18 cellular contexts compared by ENCODE assay signal in genomic region chr10:6659451-6659850, GRCh38.
A peak's percentile ranks its signal among the peaks of the same experiment; 100 is the strongest.
DNase-seq lines count a peak whose midpoint lies in the region; ATAC-seq and TF ChIP-seq lines count a peak whose summit lies in the region.
"Had no signal": no experiment of that assay in that cellular context is flagged by ENCODE, and none has a peak within 500 bp of the region (broad histone marks: within the 10 kb centered on the region; RNA-seq: fewer than 3 reads in every experiment).

No MANE protein-coding gene starts in this region.

- dilution Hi-C loops in mammary epithelial cell (cut with HindIII; ENCODE audit: low sequenced_read_pairs), result no loop called here

- TF ChIP-seq CTCF in mammary epithelial cell (conservative IDR thresholded peaks at IDR 0.05 in 1 of 2, IDR thresholded peaks at IDR 0.05 in 1 of 2; ENCODE audit: extremely low read depth in 1 of 2, insufficient read depth in 1 of 2, low read depth in 1 of 2, low read length in 2 of 2), result no peak
- no peak for TF ChIP-seq CTCF in breast epithelium (IDR thresholded peaks at IDR 0.05)
- no peak for TF ChIP-seq CTCF in epithelial cell of esophagus (IDR thresholded peaks at IDR 0.05; ENCODE audit: insufficient read depth, low read depth, low read length, missing control alignments)
- no peak for TF ChIP-seq CTCF in smooth muscle cell (IDR thresholded peaks at IDR 0.05; ENCODE audit: borderline replicate concordance, insufficient read depth, poor library complexity, severe bottlenecking)

- DNase-seq in mammary epithelial cell (no peak), breast epithelium (ENCODE audit: low spot score in 2 of 2) (no peak), epithelial cell of esophagus (ENCODE audit: low read depth) (peak; percentile 29), kidney glomerular epithelial cell (lab: John Stamatoyannopoulos, UW) (peak; percentile 19), smooth muscle cell (lab: John Stamatoyannopoulos, UW; ENCODE audit: unreplicated experiment) (no peak)
- no peak for DNase-seq in activated effector memory CD4-positive, alpha-beta T cell treated with anti-CD3 and anti-CD28 coated beads, Interleukin-2, amount 50 U/mL, for 16 hours
- DNase-seq in activated CD4-positive, CD25-positive, alpha-beta regulatory T cell (lab: John Stamatoyannopoulos, UW), result no peak
- DNase-seq: CD8-positive, alpha-beta memory T cell; EL; Kasumi-1; NCI-H1694; NCI-H2081; NCI-H2171; NCI-H524 treated with DMSO at 0.1 percent for 48 hours; NCI-H82; Peyer's patch had no signal

- H3K9ac ChIP-seq in mammary epithelial cell (ENCODE audit: insufficient read depth, low read length) (no peak overlapping the region), smooth muscle cell (ENCODE audit: low read depth) (no peak overlapping the region)

- in situ Hi-C loops in mammary epithelial cell (cut with MboI; ENCODE audit: low sequenced_read_pairs in 2 of 2), result no loop called here

- BruUV-seq in mammary epithelial cell (replicated peaks; lab: Mats Ljungman, UMichigan), result no TSS peak

- H3K27ac ChIP-seq in mammary epithelial cell (ENCODE audit: insufficient read depth, low read depth, low read length), result no peak overlapping the region
- no peak overlapping the region for H3K27ac ChIP-seq in breast epithelium
- peak overlapping the region; percentile 17 for H3K27ac ChIP-seq in smooth muscle cell (ENCODE audit: low read depth)
- H3K27ac ChIP-seq: C4-2B, Peyer's patch had no signal

- no peaks in the 10 kb centered on the region for H3F3A ChIP-seq in smooth muscle cell (ENCODE audit: low read depth)

- intact Hi-C loops in mammary epithelial cell (cut with micrococcal nuclease), result no loop called here
- intact Hi-C loops in breast epithelium (cut with DNase I; ENCODE audit: low total_unique reads), result loop anchor here (2.0 kb wide), 1 partner anchor 67 kb away; no protein-coding TSS in a partner anchor

- no peak for ATAC-seq in GM19463 (IDR thresholded peaks at IDR 0.05; ENCODE audit: unreplicated experiment)

- H3K4me2 ChIP-seq in mammary epithelial cell (ENCODE audit: insufficient read depth, low read depth, low read length) (no peak overlapping the region), smooth muscle cell (no peak overlapping the region)

- TF ChIP-seq POLR2A in breast epithelium (IDR thresholded peaks at IDR 0.05), result no peak

- H4K20me1 ChIP-seq in mammary epithelial cell (ENCODE audit: insufficient read depth, low read length) (no peaks in the 10 kb centered on the region), smooth muscle cell (ENCODE audit: low read depth) (no peaks in the 10 kb centered on the region)

- H3K4me1 ChIP-seq in mammary epithelial cell (ENCODE audit: insufficient read depth, low read length) (no peaks in the 10 kb centered on the region), breast epithelium (no peaks in the 10 kb centered on the region), smooth muscle cell (ENCODE audit: low read depth) (no peaks in the 10 kb centered on the region)
- H3K4me1 ChIP-seq: Peyer's patch had no signal

- H3K9me3 ChIP-seq in mammary epithelial cell (replicated peaks; ENCODE audit: insufficient read depth, low read length), result no peaks in the 10 kb centered on the region
- no peaks in the 10 kb centered on the region for H3K9me3 ChIP-seq in breast epithelium
- no peaks in the 10 kb centered on the region for H3K9me3 ChIP-seq in smooth muscle cell (replicated peaks; ENCODE audit: low read depth)
- H3K9me3 ChIP-seq: Peyer's patch had no signal

- H3K27me3 ChIP-seq in mammary epithelial cell (ENCODE audit: insufficient read depth, low read length) (peaks cover 2% of the 10 kb centered on the region), breast epithelium (no peaks in the 10 kb centered on the region), smooth muscle cell (ENCODE audit: low read depth) (no peaks in the 10 kb centered on the region)
- H3K27me3 ChIP-seq: Peyer's patch had no signal

- no peaks in the 10 kb centered on the region for H3K79me2 ChIP-seq in mammary epithelial cell (ENCODE audit: insufficient read depth, low read length)
- no peaks in the 10 kb centered on the region for H3K79me2 ChIP-seq in smooth muscle cell (ENCODE audit: low read depth)

- H2AFZ ChIP-seq in mammary epithelial cell (ENCODE audit: low read depth, low read length) (peak overlapping the region; percentile 53), smooth muscle cell (ENCODE audit: low read depth) (no peak overlapping the region)

- no peak overlapping the region for H3K4me3 ChIP-seq in mammary epithelial cell (replicated peaks in 1 of 3; ENCODE audit: insufficient read depth in 1 of 3, low read depth in 2 of 3, low read length in 3 of 3)
- no peak overlapping the region for H3K4me3 ChIP-seq in breast epithelium
- H3K4me3 ChIP-seq in epithelial cell of esophagus (ENCODE audit: low read length), result no peak overlapping the region
- H3K4me3 ChIP-seq in smooth muscle cell, result no peak overlapping the region
- H3K4me3 ChIP-seq: Peyer's patch had no signal

- CTCF ChIA-PET in mammary epithelial cell (lab: Charles Lee; ENCODE audit: low non-redundant PET), result no interaction called here

- H3K36me3 ChIP-seq in mammary epithelial cell (ENCODE audit: insufficient read depth, low read length), result no peaks in the 10 kb centered on the region
- no peaks in the 10 kb centered on the region for H3K36me3 ChIP-seq in breast epithelium
- H3K36me3 ChIP-seq in smooth muscle cell (ENCODE audit: low read depth), result no peaks in the 10 kb centered on the region
- H3K36me3 ChIP-seq: Peyer's patch had no signal

Comparison
In these comparisons a context has a peak if more than half of its experiments do, and no peak if none do; other contexts are left out.
1. DNase-seq: peak in epithelial cell of esophagus (single experiment) and kidney glomerular epithelial cell (single experiment); none in mammary epithelial cell (single experiment), breast epithelium (0 of 2), smooth muscle cell (single experiment), activated effector memory CD4-positive, alpha-beta T cell treated with anti-CD3 and anti-CD28 coated beads, Interleukin-2, amount 50 U/mL, for 16 hours (single experiment) and activated CD4-positive, CD25-positive, alpha-beta regulatory T cell (0 of 4).